ENCODE assay signal across 17 cellular contexts in genomic region chr2:1081411-1082225, GRCh38.
DNase-seq lines count a peak whose midpoint lies in the region; ATAC-seq and TF ChIP-seq lines count a peak whose summit lies in the region.
"Had no signal": no experiment of that assay in that cellular context is flagged by ENCODE, and none has a peak within 500 bp of the region (broad histone marks: within the 10 kb centered on the region; RNA-seq: fewer than 3 reads in every experiment).

No MANE protein-coding gene starts in this region.

- H3K36me3 ChIP-seq in SK-N-SH (replicated peaks in 1 of 2; ENCODE audit: control insufficient read depth in 1 of 2, insufficient read depth in 2 of 2, low read length in 1 of 2) (no peaks in the 10 kb centered on the region), transverse colon (no peaks in the 10 kb centered on the region)
- H3K36me3 ChIP-seq: brain microvascular endothelial cell, spleen had no signal

- ATAC-seq in SK-N-SH treated with all-trans-retinoic acid at 6 μM for 48 hours: no peak
- ATAC-seq in GM18873 (IDR thresholded peaks at IDR 0.05; ENCODE audit: low FRiP score, unreplicated experiment): no peak
- ATAC-seq: activated CD8-positive, alpha-beta T cell treated with anti-CD3 and anti-CD28 coated beads, Interleukin-2, amount 10 ng/mL, durations not matched to agents 7 days and 5 days had no signal

- H4K20me1 ChIP-seq in SK-N-SH (ENCODE audit: insufficient read depth): no peaks in the 10 kb centered on the region

- CTCF ChIA-PET in SK-N-SH (lab: Yijun Ruan, JAX): interaction anchor here (1.0 to 1.4 kb wide), 4 partner anchors 12 to 367 kb away, joined by 3 to 6 read pairs (median 4); no protein-coding TSS in a partner anchor

- no peak overlapping the region for H2AFZ ChIP-seq in SK-N-SH (ENCODE audit: low read depth)

- DNase-seq in SK-N-SH (peak; percentile 56), cerebellum (ENCODE audit: low spot score) (peak; percentile 6), kidney tubule cell (ENCODE audit: low spot score) (peak; percentile 14), transverse colon (peak; percentile 41)
- DNase-seq in activated CD8-positive, alpha-beta memory T cell treated with anti-CD3 and anti-CD28 coated beads for 24 hours: no peak
- DNase-seq in stimulated activated CD4-positive, alpha-beta T cell treated with anti-CD3 and anti-CD28 coated beads, Interleukin-12 subunit alpha, Interleukin-12 subunit beta, amount 100 ng/mL, for 4 hours: no peak
- DNase-seq: ACHN; activated CD8-positive, alpha-beta T cell treated with anti-CD3 and anti-CD28 coated beads, Interleukin-2, amount 10 ng/mL, durations not matched to agents 7 days and 5 days; activated effector memory CD4-positive, alpha-beta T cell treated with Interleukin-2 at 50 U/mL for 16 hours; brain microvascular endothelial cell; NCI-H1436; NCI-H524 treated with DMSO at 0.1 percent for 48 hours; spleen; T1000 had no signal

- TF ChIP-seq EP300 in SK-N-SH (IDR thresholded peaks at IDR 0.05; ENCODE audit: borderline replicate concordance in 1 of 2, low read depth in 1 of 2, low read length in 1 of 2) (no peak), transverse colon (IDR thresholded peaks at IDR 0.05; ENCODE audit: low read depth) (no peak)

- H3K9me2 ChIP-seq in SK-N-SH: no peaks in the 10 kb centered on the region

- H3K4me1 ChIP-seq in SK-N-SH (ENCODE audit: control insufficient read depth in 1 of 2, insufficient read depth in 2 of 2, low read depth in 1 of 2, low read length in 1 of 2): peaks cover 0 to 9% of the 10 kb centered on the region in 2 experiments; a peak in 1 of 4 replicates
- H3K4me1 ChIP-seq in transverse colon: peaks cover 0 to 5% (median 1%) of the 10 kb centered on the region in 4 donors
- H3K4me1 ChIP-seq: spleen had no signal

- 0 out of 2 replicates have a peak, but pooled peaks cover 3% of the 10 kb centered on the region for H3K9me3 ChIP-seq in SK-N-SH
- no peaks in the 10 kb centered on the region for H3K9me3 ChIP-seq in transverse colon
- H3K9me3 ChIP-seq: spleen had no signal

- H3K4me3 ChIP-seq in SK-N-SH (ENCODE audit: low read depth in 2 of 2, low read length in 1 of 2) (no peak overlapping the region), transverse colon (no peak overlapping the region)
- H3K4me3 ChIP-seq: lung, spleen had no signal

- intact Hi-C loops in transverse colon (cut with DNase I; ENCODE audit: low total_unique reads): no loop called here

- no peaks in the 10 kb centered on the region for H3K79me2 ChIP-seq in SK-N-SH (ENCODE audit: insufficient read depth)

- H3K4me2 ChIP-seq in SK-N-SH: no peak overlapping the region

- no peak overlapping the region for H3K27ac ChIP-seq in SK-N-SH (ENCODE audit: low read depth in 2 of 2, low read length in 1 of 2)
- no peak overlapping the region for H3K27ac ChIP-seq in transverse colon
- H3K27ac ChIP-seq: brain microvascular endothelial cell, spleen had no signal

- no peaks in the 10 kb centered on the region for H3K27me3 ChIP-seq in SK-N-SH (ENCODE audit: insufficient read depth)
- H3K27me3 ChIP-seq in transverse colon: no peaks in the 10 kb centered on the region
- H3K27me3 ChIP-seq: brain microvascular endothelial cell had no signal

- 39% methylated on average over 9 of the region's 15 CpGs for WGBS in SK-N-SH (ENCODE audit: low lambda C conversion rate)
- 55% methylated on average over 15 of the region's 15 CpGs; no CpG with 5 or more reads in 1 of the 2 donors for WGBS in transverse colon (ENCODE audit: low coverage in 1 of 2), 2 donors

- in situ Hi-C loops in transverse colon (cut with MboI; ENCODE audit: low pct_ligation_motif_present in 1 of 4, low pct_unique_long_range_greater_than_20kb in 1 of 4, low sequenced_read_pairs in 3 of 4): no loop called here

- TF ChIP-seq CTCF in SK-N-SH (IDR thresholded peaks at IDR 0.05) (no peak), transverse colon (IDR thresholded peaks at IDR 0.05) (no peak)

- no peak for TF ChIP-seq POLR2A in transverse colon (IDR thresholded peaks at IDR 0.05)

- TF ChIP-seq RAD21 in SK-N-SH (IDR thresholded peaks at IDR 0.05; ENCODE audit: low read length): no peak

- H3F3A ChIP-seq in SK-N-SH (replicated peaks; ENCODE audit: insufficient read depth): no peaks in the 10 kb centered on the region

- POLR2A ChIA-PET in SK-N-SH (lab: Yijun Ruan, JAX): no interaction called here

- H3K9ac ChIP-seq in SK-N-SH: no peak overlapping the region

TF ChIP-seq in SK-N-SH, 30 proteins besides CTCF, POLR2A, EP300 and RAD21:
- TF ChIP-seq ZBTB33 (IDR thresholded peaks at IDR 0.05; ENCODE audit: borderline replicate concordance, low read depth): no peak
- no peak for TF ChIP-seq CHD2 (IDR thresholded peaks at IDR 0.05; ENCODE audit: low read length, partially characterized antibody)
- TF ChIP-seq TAF1 (IDR thresholded peaks at IDR 0.05; ENCODE audit: borderline replicate concordance, low read depth, low read length): no peak
- TF ChIP-seq ELF1 (IDR thresholded peaks at IDR 0.05): no peak
- TF ChIP-seq YY1 (IDR thresholded peaks at IDR 0.05; ENCODE audit: low read depth): no peak
- no peak for TF ChIP-seq NFIC (IDR thresholded peaks at IDR 0.05; ENCODE audit: borderline replicate concordance)
- no peak for TF ChIP-seq RXRA (IDR thresholded peaks at IDR 0.05; ENCODE audit: borderline replicate concordance, low read depth)
- no peak for TF ChIP-seq NRF1 (IDR thresholded peaks at IDR 0.05; ENCODE audit: low read depth, low read length)
- TF ChIP-seq IRF3 (IDR thresholded peaks at IDR 0.05; ENCODE audit: low read depth, low read length): no peak
- no peak for TF ChIP-seq TCF12 (IDR thresholded peaks at IDR 0.05)
- no peak for TF ChIP-seq FOXJ3 (CRISPR knock-in tag; IDR thresholded peaks at IDR 0.05)

TF ChIP-seq in SK-N-SH treated with all-trans-retinoic acid at 6 μM for 48 hours, 23 proteins besides CTCF, POLR2A, EP300 and RAD21:
- TF ChIP-seq PPARA (CRISPR knock-in tag; IDR thresholded peaks at IDR 0.05; ENCODE audit: borderline replicate concordance) (no peak), ZC3H10 (CRISPR knock-in tag; IDR thresholded peaks at IDR 0.05) (no peak), OSR1 (CRISPR knock-in tag; IDR thresholded peaks at IDR 0.05) (no peak), BACH2 (CRISPR knock-in tag; IDR thresholded peaks at IDR 0.05; ENCODE audit: borderline replicate concordance) (no peak), ZNF8 (CRISPR knock-in tag; IDR thresholded peaks at IDR 0.05) (no peak), RARB (CRISPR knock-in tag; IDR thresholded peaks at IDR 0.05) (no peak), CSRNP3 (CRISPR knock-in tag; IDR thresholded peaks at IDR 0.05) (no peak)

Comparison
In these comparisons a context has a peak if more than half of its experiments do, and no peak if none do; other contexts are left out.
1. DNase-seq: peak in SK-N-SH (single experiment), cerebellum (single experiment), kidney tubule cell (single experiment) and transverse colon (single experiment); none in activated CD8-positive, alpha-beta memory T cell treated with anti-CD3 and anti-CD28 coated beads for 24 hours (single experiment) and stimulated activated CD4-positive, alpha-beta T cell treated with anti-CD3 and anti-CD28 coated beads, Interleukin-12 subunit alpha, Interleukin-12 subunit beta, amount 100 ng/mL, for 4 hours (single experiment).